9 cellular contexts compared by ENCODE assay signal in the genomic region with DNA sequence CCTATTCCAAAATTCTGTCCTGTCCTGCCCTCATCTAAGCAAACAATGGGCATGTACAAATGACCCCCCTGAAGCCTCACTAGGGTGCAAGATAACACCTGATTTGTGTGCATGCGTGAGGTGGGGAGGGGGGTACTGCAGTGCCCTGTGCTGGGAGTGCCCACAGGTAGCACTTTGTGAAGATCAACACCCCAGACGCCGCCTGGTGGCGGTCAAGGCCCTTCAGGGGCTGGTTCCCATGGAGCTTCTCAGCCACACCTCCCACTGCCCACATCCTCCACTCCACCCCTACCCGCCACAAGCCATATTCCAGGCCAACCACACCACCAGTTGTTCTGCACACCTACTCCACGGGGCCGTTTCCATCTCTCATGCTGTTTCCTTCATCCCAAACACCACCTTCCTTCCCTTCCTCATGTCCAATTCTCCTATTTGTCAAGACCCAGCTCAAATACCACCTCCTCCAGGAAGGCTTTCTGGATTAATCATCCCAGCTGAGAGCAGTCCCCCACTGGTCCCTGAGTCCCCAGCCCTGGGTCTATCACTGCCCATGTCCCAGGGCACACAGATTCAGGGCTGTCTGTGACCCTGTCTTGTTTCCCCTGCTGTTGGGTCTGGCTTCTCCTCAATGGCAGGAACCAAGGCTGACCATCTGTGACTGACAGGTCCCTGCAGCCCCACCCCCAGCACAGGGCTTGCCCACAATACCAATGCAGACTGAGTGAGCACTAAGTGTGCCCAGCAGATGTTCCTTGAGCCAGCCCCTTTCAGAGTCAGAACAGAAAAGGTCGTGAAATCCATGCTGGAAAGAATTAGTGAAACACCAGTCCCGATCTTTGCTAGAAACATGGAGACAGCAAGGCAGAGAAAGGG.
DNase-seq lines count a peak whose midpoint lies in the region; ATAC-seq and TF ChIP-seq lines count a peak whose summit lies in the region.
"Had no signal": no experiment of that assay in that cellular context is flagged by ENCODE, and none has a peak within 500 bp of the region (broad histone marks: within the 10 kb centered on the region; RNA-seq: fewer than 3 reads in every experiment).

No MANE protein-coding gene starts in this region.

- no peak overlapping the region for H3K4me3 ChIP-seq in spleen

- no peak overlapping the region for H3K27ac ChIP-seq in substantia nigra (ENCODE audit: low read depth, low read length, poor library complexity, severe bottlenecking)
- peak overlapping the region in 1 of 8 donors; percentile 48 for H3K27ac ChIP-seq in spleen

- H3K36me3 Mint-ChIP-seq in central memory CD8-positive, alpha-beta T cell (ENCODE audit: insufficient read depth) = peaks cover 3% of the 10 kb centered on the region

- peaks cover 0 to 14% (median 0%) of the 10 kb centered on the region in 7 donors for H3K27me3 ChIP-seq in spleen (replicated peaks in 1 of 7)

- peaks cover 0 to 37% (median 0%) of the 10 kb centered on the region in 6 donors for H3K36me3 ChIP-seq in spleen

- H3K9me3 ChIP-seq in spleen = no peaks in the 10 kb centered on the region

- H3K27ac Mint-ChIP-seq in central memory CD8-positive, alpha-beta T cell (ENCODE audit: low read depth) = no peak overlapping the region
- H3K27ac Mint-ChIP-seq: dendritic cell treated with granulocyte-macrophage colony-stimulating factor and Interleukin-4, amounts not matched to agents 40 ng/mL and 50 ng/mL, for 4 days had no signal

- no peak overlapping the region for H3K4me3 Mint-ChIP-seq in central memory CD8-positive, alpha-beta T cell
- H3K4me3 Mint-ChIP-seq: dendritic cell treated with granulocyte-macrophage colony-stimulating factor and Interleukin-4, amounts not matched to agents 40 ng/mL and 50 ng/mL, for 4 days had no signal

- peak in 3 of 11 experiments; percentile 18 to 54 (median 27) for TF ChIP-seq CTCF in spleen (IDR thresholded peaks at IDR 0.05 in 8 of 11, conservative IDR thresholded peaks at IDR 0.05 in 3 of 11)

- 39 to 55% (median 51%) methylated on average over 9 of the region's 9 CpGs for WGBS in spleen, 5 donors

- DNase-seq in AG20443 (ENCODE audit: low spot score) (peak; percentile 41), GM19238 (ENCODE audit: insufficient read length, low spot score) (peak; percentile 53), NCI-H748 (lab: John Stamatoyannopoulos, UW; ENCODE audit: unreplicated experiment) (peak; percentile 65), ecto neural progenitor cell (ENCODE audit: low spot score) (no peak), substantia nigra (lab: John Stamatoyannopoulos, UW) (no peak), spleen (no peak)
- peak in 1 of 2 donors; percentile 21 for DNase-seq in central memory CD8-positive, alpha-beta T cell (ENCODE audit: low spot score in 2 of 2)
- DNase-seq in stimulated activated CD4-positive, alpha-beta T cell treated with anti-CD3 and anti-CD28 coated beads, Interleukin-4, amount 100 ng/mL, for 48 hours (ENCODE audit: low read depth in 2 of 2) = peak; percentile 16 to 33

- TF ChIP-seq POLR2A in spleen (IDR thresholded peaks at IDR 0.05) = no peak

- peaks cover 0 to 9% (median 0%) of the 10 kb centered on the region in 6 donors for H3K4me1 ChIP-seq in spleen

- H3K4me1 Mint-ChIP-seq in central memory CD8-positive, alpha-beta T cell = peaks cover 10% of the 10 kb centered on the region

- no peaks in the 10 kb centered on the region for H3K9me3 Mint-ChIP-seq in central memory CD8-positive, alpha-beta T cell
- H3K9me3 Mint-ChIP-seq: dendritic cell treated with granulocyte-macrophage colony-stimulating factor and Interleukin-4, amounts not matched to agents 40 ng/mL and 50 ng/mL, for 4 days had no signal

- ATAC-seq in central memory CD8-positive, alpha-beta T cell (replicated peaks; ENCODE audit: extremely low read depth, poor library complexity, severe bottlenecking) = peak; percentile 65

- intact Hi-C loops in spleen (cut with DNase I; ENCODE audit: low total_unique reads) = no loop called here

- peaks cover 13% of the 10 kb centered on the region for H3K27me3 Mint-ChIP-seq in central memory CD8-positive, alpha-beta T cell

Comparison
In these comparisons a context has a peak if more than half of its experiments do, and no peak if none do; other contexts are left out.
1. DNase-seq: peak in AG20443 (single experiment), GM19238 (single experiment), NCI-H748 (single experiment) and stimulated activated CD4-positive, alpha-beta T cell treated with anti-CD3 and anti-CD28 coated beads, Interleukin-4, amount 100 ng/mL, for 48 hours (2 of 2); none in ecto neural progenitor cell (single experiment), substantia nigra (0 of 49) and spleen (single experiment).